9 cellular contexts compared by ENCODE assay signal in genomic region chr10:132411561-132412253, GRCh38. TPM values are rescaled to one million over a fixed set of nuclear protein-coding genes. Genes with fewer than 3 reads are reported as not detected.
DNase-seq lines count a peak whose midpoint lies in the region; ATAC-seq and TF ChIP-seq lines count a peak whose summit lies in the region.
"Had no signal": no experiment of that assay in that cellular context is flagged by ENCODE, and none has a peak within 500 bp of the region (broad histone marks: within the 10 kb centered on the region; RNA-seq: fewer than 3 reads in every experiment).

No MANE protein-coding gene starts in this region.

- TF ChIP-seq CTCF in AG04450 (IDR thresholded peaks at IDR 0.05; ENCODE audit: low read depth, low read length) (0 out of 2 replicates have a peak, but pooled peaks have one; percentile 5), RWPE1 (conservative IDR thresholded peaks at IDR 0.05; ENCODE audit: low read depth) (no peak), foreskin keratinocyte (conservative IDR thresholded peaks at IDR 0.05) (peak; percentile 33)

- H3K4me3 ChIP-seq in AG04450 (ENCODE audit: low read depth, low read length), result no peak overlapping the region

- H3K27ac ChIP-seq in AG04450 (ENCODE audit: low read depth, low read length) (peak overlapping the region; percentile 21), RWPE1 (peak overlapping the region; percentile 45), foreskin keratinocyte (no peak overlapping the region)

- H3K4me1 ChIP-seq in foreskin keratinocyte, result peaks cover 41% of the 10 kb centered on the region

- H3K27me3 ChIP-seq in AG04450 (ENCODE audit: control insufficient read depth, insufficient read depth, low read length) (no peaks in the 10 kb centered on the region), foreskin keratinocyte (no peaks in the 10 kb centered on the region)

- ATAC-seq in foreskin keratinocyte, result peak; percentile 18

- no peak for DNase-seq in AG04450 (ENCODE audit: low read depth, low spot score)
- DNase-seq in RWPE1 (ENCODE audit: low spot score), result no peak
- DNase-seq in foreskin keratinocyte, result peak in 1 of 2 donors; percentile 23
- peak; percentile 33 for DNase-seq in occipital lobe (lab: John Stamatoyannopoulos, UW)
- DNase-seq in GM19240 (ENCODE audit: insufficient read length, low spot score), result no peak
- DNase-seq in T-helper 1 cell, result no peak
- DNase-seq in mucosa of gallbladder (ENCODE audit: low spot score), result no peak
- DNase-seq in cerebellum (ENCODE audit: low spot score), result no peak
- DNase-seq: NCI-H345 had no signal

- POLR2A ChIA-PET in AG04450 (lab: Yijun Ruan, JAX) (interaction anchor here (0.5 kb wide), 1 partner anchor 30 kb away, joined by 3 read pairs; no protein-coding TSS in a partner anchor), RWPE1 (lab: Yijun Ruan, JAX; ENCODE audit: low non-redundant PET) (interaction anchor here (1.2 kb wide), 1 partner anchor 13 kb away, joined by 3 read pairs; no protein-coding TSS in a partner anchor)

- CTCF ChIA-PET in AG04450 (lab: Charles Lee), result no interaction called here
- CTCF ChIA-PET in RWPE1 (lab: Yijun Ruan, JAX), result interaction anchor here (0.7 to 1.2 kb wide), 2 partner anchors 30 to 32 kb away, joined by 3 to 5 read pairs; no protein-coding TSS in a partner anchor

- H3K9me3 ChIP-seq in AG04450 (ENCODE audit: control insufficient read depth, insufficient read depth, low read length), result no peaks in the 10 kb centered on the region; the same call in 1 of the 2 replicates

RNA-seq across cellular contexts. Expression of gene PWWP2B, which starts 14.7 kb away (rescaled TPM):
- polyA plus RNA-seq in AG04450 (2011; rRNA removed) (1.1 and 1.6 TPM in 2 replicates), foreskin keratinocyte (11.0 and 14.0 TPM in 2 replicates)
- 0.87 and 1.00 TPM in 2 replicates for polyA minus RNA-seq in AG04450 (2011; rRNA and poly(A)+ RNA removed)
- total RNA-seq in foreskin keratinocyte (10.5 and 12.5 TPM in 2 replicates), occipital lobe (5.6 TPM), mucosa of gallbladder (52.9 TPM), cerebellum (4.7 TPM)
